Comparison of ENCODE assay signal across 27 cellular contexts in the genomic region with DNA sequence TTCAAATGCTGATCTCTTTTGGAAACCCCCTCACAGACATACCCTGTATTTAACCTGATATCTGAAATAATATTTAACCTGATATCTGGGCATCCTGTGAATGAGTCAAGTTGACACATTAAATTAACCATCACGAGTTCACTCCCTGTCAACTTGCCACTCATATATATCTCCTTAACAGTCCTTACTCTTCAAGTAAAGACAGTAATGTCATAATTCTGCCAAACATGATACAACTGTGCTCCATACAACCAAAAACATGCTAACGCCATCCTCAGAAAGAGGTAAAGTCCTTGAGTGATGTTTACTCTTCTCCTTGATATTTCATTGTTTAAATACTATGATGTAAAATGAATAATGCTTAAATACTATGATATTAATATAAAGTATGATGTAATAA.
A peak's percentile ranks its signal among the peaks of the same experiment; 100 is the strongest.
DNase-seq lines count a peak whose midpoint lies in the region; ATAC-seq, FAIRE-seq and TF ChIP-seq lines count a peak whose summit lies in the region.
"Had no signal": no experiment of that assay in that cellular context is flagged by ENCODE, and none has a peak within 500 bp of the region (broad histone marks: within the 10 kb centered on the region; RNA-seq: fewer than 3 reads in every experiment).

No MANE protein-coding gene starts in this region.

- no peak overlapping the region for H3K27ac Mint-ChIP-seq in nephron progenitor cell
- H3K27ac Mint-ChIP-seq in activated CD4-positive, alpha-beta T cell treated with anti-CD3 and anti-CD28 coated beads, Interleukin-2, amount 10 ng/mL, durations not matched to agents 24 days and 14 days: no peak overlapping the region
- H3K27ac Mint-ChIP-seq: CD14-positive monocyte; CD4-positive, alpha-beta memory T cell; CD4-positive, CD25-positive, alpha-beta regulatory T cell; CD8-positive, alpha-beta memory T cell had no signal

- H3K27me3 ChIP-seq in bronchial epithelial cell (ENCODE audit: control insufficient read depth, insufficient read depth, low read length): no peaks in the 10 kb centered on the region
- H3K27me3 ChIP-seq in neural cell (ENCODE audit: insufficient read depth, low read depth, low read length): no peaks in the 10 kb centered on the region
- no peaks in the 10 kb centered on the region for H3K27me3 ChIP-seq in upper lobe of left lung
- H3K27me3 ChIP-seq: BE2C, BLaER1 had no signal

- ATAC-seq in upper lobe of left lung (ENCODE audit: low FRiP score in 2 of 2): no peak
- ATAC-seq: GM12878 had no signal

- H3K4me1 Mint-ChIP-seq in nephron progenitor cell: no peaks in the 10 kb centered on the region
- no peaks in the 10 kb centered on the region for H3K4me1 Mint-ChIP-seq in activated CD4-positive, alpha-beta T cell treated with anti-CD3 and anti-CD28 coated beads, Interleukin-2, amount 10 ng/mL, durations not matched to agents 24 days and 14 days
- H3K4me1 Mint-ChIP-seq: CD14-positive monocyte; CD4-positive, alpha-beta memory T cell; CD4-positive, CD25-positive, alpha-beta regulatory T cell; CD8-positive, alpha-beta memory T cell had no signal

- no peak overlapping the region for H3K4me2 ChIP-seq in neural cell (ENCODE audit: low read length)
- H3K4me2 ChIP-seq: BLaER1 had no signal

- TF ChIP-seq RAD21 in neural cell (conservative IDR thresholded peaks at IDR 0.05): no peak

- no peaks in the 10 kb centered on the region for H3K9me2 ChIP-seq in neural cell (ENCODE audit: insufficient read depth, low read length)

- H3K27ac ChIP-seq in neural cell (ENCODE audit: low read length) (no peak overlapping the region), upper lobe of left lung (no peak overlapping the region)
- H3K27ac ChIP-seq: BLaER1 had no signal

- TF ChIP-seq CTCF in bronchial epithelial cell (IDR thresholded peaks at IDR 0.05; ENCODE audit: insufficient read depth, low read length, severe bottlenecking) (no peak), neural cell (IDR thresholded peaks at IDR 0.05; ENCODE audit: poor library complexity, severe bottlenecking) (no peak), nephron progenitor cell (IDR thresholded peaks at IDR 0.05) (no peak), upper lobe of left lung (IDR thresholded peaks at IDR 0.05) (no peak)

- H3K4me1 ChIP-seq in upper lobe of left lung: no peaks in the 10 kb centered on the region
- H3K4me1 ChIP-seq: BE2C, BLaER1 had no signal

- no peak overlapping the region for H3K9ac ChIP-seq in neural cell (ENCODE audit: low read length)
- H3K9ac ChIP-seq: BLaER1 had no signal

- peak; percentile 96 for TF ChIP-seq EP300 in neural cell (conservative IDR thresholded peaks at IDR 0.05; ENCODE audit: poor library complexity, severe bottlenecking)
- no peak for TF ChIP-seq EP300 in upper lobe of left lung (IDR thresholded peaks at IDR 0.05)

- 68 to 71% methylated on average over 2 of the region's 2 CpGs for WGBS in upper lobe of left lung, 2 donors

- no peaks in the 10 kb centered on the region for H3K36me3 Mint-ChIP-seq in nephron progenitor cell (ENCODE audit: low read depth)
- no peaks in the 10 kb centered on the region for H3K36me3 Mint-ChIP-seq in activated CD4-positive, alpha-beta T cell treated with anti-CD3 and anti-CD28 coated beads, Interleukin-2, amount 10 ng/mL, durations not matched to agents 24 days and 14 days (ENCODE audit: low read depth)
- H3K36me3 Mint-ChIP-seq: CD14-positive monocyte; CD4-positive, alpha-beta memory T cell; CD4-positive, CD25-positive, alpha-beta regulatory T cell; CD8-positive, alpha-beta memory T cell had no signal

- peaks cover 3% of the 10 kb centered on the region for H3K27me3 Mint-ChIP-seq in nephron progenitor cell (ENCODE audit: low read depth, poor library complexity)
- no peaks in the 10 kb centered on the region for H3K27me3 Mint-ChIP-seq in activated CD4-positive, alpha-beta T cell treated with anti-CD3 and anti-CD28 coated beads, Interleukin-2, amount 10 ng/mL, durations not matched to agents 24 days and 14 days
- H3K27me3 Mint-ChIP-seq: CD4-positive, alpha-beta memory T cell; CD4-positive, CD25-positive, alpha-beta regulatory T cell had no signal

- H3F3A ChIP-seq in neural cell (ENCODE audit: insufficient read depth, low read length, poor library complexity, severe bottlenecking): no peaks in the 10 kb centered on the region

- H3K4me3 ChIP-seq in bronchial epithelial cell (ENCODE audit: low read depth, low read length): no peak overlapping the region
- H3K4me3 ChIP-seq in neural cell (ENCODE audit: low read length): no peak overlapping the region
- no peak overlapping the region for H3K4me3 ChIP-seq in upper lobe of left lung
- H3K4me3 ChIP-seq: BLaER1, GM12878 had no signal

- DNase-seq in bronchial epithelial cell (ENCODE audit: low read depth): peak; percentile 9
- DNase-seq in kidney tubule cell (ENCODE audit: low spot score): peak; percentile 46
- DNase-seq in nephron progenitor cell: no peak
- DNase-seq in activated CD4-positive, alpha-beta T cell treated with anti-CD3 and anti-CD28 coated beads, Interleukin-2, amount 10 ng/mL, durations not matched to agents 24 days and 14 days: no peak
- no peak for DNase-seq in upper lobe of left lung
- DNase-seq: 8988T; ACHN; BE2C; C1 segment of cervical spinal cord; CD4-positive, alpha-beta memory T cell; CD4-positive, CD25-positive, alpha-beta regulatory T cell; CD8-positive, alpha-beta memory T cell; COR-L47; DMS 273 treated with DMSO at 0.1 percent for 48 hours; DMS153; DMS53; DMS79; DND-41; EL; GDM1 had no signal

- intact Hi-C loops in activated CD4-positive, alpha-beta T cell treated with anti-CD3 and anti-CD28 coated beads, Interleukin-2, amount 10 ng/mL, durations not matched to agents 24 days and 14 days (cut with micrococcal nuclease): no loop called here

- no peaks in the 10 kb centered on the region for H3K9me3 ChIP-seq in neural cell (ENCODE audit: low read length)
- H3K9me3 ChIP-seq in upper lobe of left lung: no peaks in the 10 kb centered on the region
- H3K9me3 ChIP-seq: BE2C, BLaER1 had no signal

- H3K79me2 ChIP-seq in neural cell (replicated peaks; ENCODE audit: insufficient read depth, low read length): no peaks in the 10 kb centered on the region

- FAIRE-seq in bronchial epithelial cell (lab: Jason Lieb, UNC): no peak
- FAIRE-seq: A204.1, GM12878, GM12892, GM18507 had no signal

- H3K36me3 ChIP-seq in bronchial epithelial cell (ENCODE audit: control insufficient read depth, insufficient read depth, low read length) (no peaks in the 10 kb centered on the region), neural cell (ENCODE audit: insufficient read depth, low read length) (no peaks in the 10 kb centered on the region), upper lobe of left lung (no peaks in the 10 kb centered on the region)
- H3K36me3 ChIP-seq: BE2C, BLaER1 had no signal

- H4K20me1 ChIP-seq in neural cell (ENCODE audit: insufficient read depth): no peaks in the 10 kb centered on the region
- H4K20me1 ChIP-seq: BLaER1 had no signal

- H3K9me3 Mint-ChIP-seq in nephron progenitor cell: no peaks in the 10 kb centered on the region
- H3K9me3 Mint-ChIP-seq in activated CD4-positive, alpha-beta T cell treated with anti-CD3 and anti-CD28 coated beads, Interleukin-2, amount 10 ng/mL, durations not matched to agents 24 days and 14 days: peaks cover 9% of the 10 kb centered on the region

- H2AFZ ChIP-seq in neural cell (ENCODE audit: low read depth, low read length): no peak overlapping the region

- H3K4me3 Mint-ChIP-seq in nephron progenitor cell: no peak overlapping the region
- no peak overlapping the region for H3K4me3 Mint-ChIP-seq in activated CD4-positive, alpha-beta T cell treated with anti-CD3 and anti-CD28 coated beads, Interleukin-2, amount 10 ng/mL, durations not matched to agents 24 days and 14 days
- H3K4me3 Mint-ChIP-seq: CD14-positive monocyte; CD4-positive, alpha-beta memory T cell; CD4-positive, CD25-positive, alpha-beta regulatory T cell; CD8-positive, alpha-beta memory T cell had no signal

- no peak for TF ChIP-seq POLR2A in upper lobe of left lung (IDR thresholded peaks at IDR 0.05)

TF ChIP-seq in neural cell, 6 proteins besides CTCF, POLR2A, EP300 and RAD21:
- TF ChIP-seq POLR2AphosphoS5 (IDR thresholded peaks at IDR 0.05) (peak; percentile 83), MXI1 (conservative IDR thresholded peaks at IDR 0.05; ENCODE audit: poor library complexity, severe bottlenecking) (no peak), SMC3 (conservative IDR thresholded peaks at IDR 0.05; ENCODE audit: poor library complexity) (no peak), EZH2 (IDR thresholded peaks at IDR 0.05; ENCODE audit: borderline replicate concordance, insufficient read depth, low read length, poor library complexity, severe bottlenecking) (no peak)

Comparison
In these comparisons a context has a peak if more than half of its experiments do, and no peak if none do; other contexts are left out.
1. DNase-seq: peak in bronchial epithelial cell (single experiment) and kidney tubule cell (single experiment); none in nephron progenitor cell (single experiment), activated CD4-positive, alpha-beta T cell treated with anti-CD3 and anti-CD28 coated beads, Interleukin-2, amount 10 ng/mL, durations not matched to agents 24 days and 14 days (single experiment) and upper lobe of left lung (0 of 2).